Comparison of ENCODE assay signal across 20 cellular contexts in genomic region chr18:39453356-39453755, GRCh38.
A peak's percentile ranks its signal among the peaks of the same experiment; 100 is the strongest.
DNase-seq lines count a peak whose midpoint lies in the region; ATAC-seq and TF ChIP-seq lines count a peak whose summit lies in the region.
"Had no signal": no experiment of that assay in that cellular context is flagged by ENCODE, and none has a peak within 500 bp of the region (broad histone marks: within the 10 kb centered on the region; RNA-seq: fewer than 3 reads in every experiment).

No MANE protein-coding gene starts in this region.

- DNase-seq in left ventricle myocardium inferior, result no peak
- DNase-seq in cardiac septum (ENCODE audit: low spot score), result no peak
- peak; percentile 9 for DNase-seq in myocyte (ENCODE audit: low read depth)
- DNase-seq in NOMO-1 treated with DMSO at 0.1 percent for 48 hours (lab: John Stamatoyannopoulos, UW; ENCODE audit: unreplicated experiment), result no peak
- DNase-seq in NAMALWA (ENCODE audit: low spot score), result no peak
- DNase-seq: activated CD8-positive, alpha-beta memory T cell treated with anti-CD3 and anti-CD28 coated beads for 24 hours; activated naive CD8-positive, alpha-beta T cell treated with anti-CD3 and anti-CD28 coated beads for 36 hours; H7; immature natural killer cell; NCI-H82; nephron progenitor cell; Peyer's patch; stimulated activated CD4-positive, alpha-beta T cell treated with anti-CD3 and anti-CD28 coated beads, Interleukin-15, amount 100 ng/mL, for 24 hours; tibial artery had no signal

- H3K4me3 ChIP-seq in left ventricle myocardium inferior, result peak overlapping the region; percentile 33
- peak overlapping the region; percentile 54 for H3K4me3 ChIP-seq in endocrine pancreas (ENCODE audit: control insufficient read depth, insufficient read depth, low read length)
- H3K4me3 ChIP-seq: lung, tibial artery had no signal

- H3K4me1 ChIP-seq in left ventricle myocardium inferior, result peaks cover 20% of the 10 kb centered on the region
- peaks cover 6% of the 10 kb centered on the region for H3K4me1 ChIP-seq in endocrine pancreas (ENCODE audit: control insufficient read depth, insufficient read depth, low read length)
- H3K4me1 ChIP-seq: Peyer's patch had no signal

- H3K27ac ChIP-seq in left ventricle myocardium inferior (replicated peaks), result peak overlapping the region; percentile 39
- H3K27ac ChIP-seq: Peyer's patch, tibial artery had no signal

- H3K27me3 ChIP-seq in left ventricle myocardium inferior (ENCODE audit: low read depth) (no peaks in the 10 kb centered on the region), endocrine pancreas (ENCODE audit: control insufficient read depth, insufficient read depth, low read length) (no peaks in the 10 kb centered on the region)
- H3K27me3 ChIP-seq: esophagus muscularis mucosa, Peyer's patch, tibial artery had no signal

- H3K36me3 ChIP-seq in left ventricle myocardium inferior (no peaks in the 10 kb centered on the region), endocrine pancreas (ENCODE audit: control insufficient read depth, insufficient read depth, low read length) (no peaks in the 10 kb centered on the region)
- H3K36me3 ChIP-seq: esophagus muscularis mucosa, Peyer's patch, tibial artery had no signal

- no peak for TF ChIP-seq CTCF in left ventricle myocardium inferior (IDR thresholded peaks at IDR 0.05; ENCODE audit: borderline replicate concordance)

- ATAC-seq in HG02852 (IDR thresholded peaks at IDR 0.05; ENCODE audit: unreplicated experiment) (no peak), GM21528 (IDR thresholded peaks at IDR 0.05; ENCODE audit: low FRiP score, unreplicated experiment) (no peak)
- ATAC-seq: stimulated activated memory B cell treated with anti-CD40 and anti-IgM and Interleukin-4, amounts not matched to agents 10 μg/mL and 1 μg/mL and 100 μg/mL, for 72 hours had no signal

- H3K9me3 ChIP-seq in left ventricle myocardium inferior (replicated peaks) (no peaks in the 10 kb centered on the region), endocrine pancreas (ENCODE audit: control insufficient read depth, low read length) (no peaks in the 10 kb centered on the region)
- H3K9me3 ChIP-seq: esophagus muscularis mucosa, Peyer's patch, tibial artery had no signal

- intact Hi-C loops in left ventricle myocardium inferior (cut with micrococcal nuclease) (no loop called here), cardiac septum (cut with DNase I) (no loop called here)

- no peak overlapping the region for H3K9ac ChIP-seq in endocrine pancreas (ENCODE audit: control insufficient read depth, insufficient read depth, low read length)
